ENCODE assay signal across 17 cellular contexts in genomic region chrX:140157611-140158010, GRCh38.
A peak's percentile ranks its signal among the peaks of the same experiment; 100 is the strongest.
DNase-seq lines count a peak whose midpoint lies in the region; ATAC-seq, FAIRE-seq and TF ChIP-seq lines count a peak whose summit lies in the region.
"Had no signal": no experiment of that assay in that cellular context is flagged by ENCODE, and none has a peak within 500 bp of the region (broad histone marks: within the 10 kb centered on the region; RNA-seq: fewer than 3 reads in every experiment).

No MANE protein-coding gene starts in this region.

- 2% methylated on average over 4 of the region's 4 CpGs for WGBS in SK-N-SH (ENCODE audit: low lambda C conversion rate)

- 0 out of 2 replicates have a peak overlapping the region, but pooled peaks have one; percentile 6 for H2AFZ ChIP-seq in SK-N-SH (ENCODE audit: low read depth)

- no peak for TF ChIP-seq EP300 in SK-N-SH (IDR thresholded peaks at IDR 0.05; ENCODE audit: borderline replicate concordance in 1 of 2, low read depth in 1 of 2, low read length in 1 of 2)

- FAIRE-seq in urothelium cell line (lab: Jason Lieb, UNC) = no peak

- no peak overlapping the region for H3K9ac ChIP-seq in SK-N-SH

- CTCF ChIA-PET in SK-N-SH (lab: Yijun Ruan, JAX) = no interaction called here

- H3K4me3 ChIP-seq in SK-N-SH (ENCODE audit: low read depth in 2 of 2, low read length in 1 of 2) = no peak overlapping the region
- H3K4me3 ChIP-seq: prostate gland had no signal

- H3K27ac ChIP-seq in SK-N-SH (ENCODE audit: low read depth in 2 of 2, low read length in 1 of 2) = no peak overlapping the region
- H3K27ac ChIP-seq: 22Rv1, prostate gland had no signal

- DNase-seq in SK-N-SH (no peak), astrocyte of the hippocampus (ENCODE audit: low read depth, low spot score) (peak; percentile 91), iris pigment epithelial cell (ENCODE audit: low read depth) (peak; percentile 56), urothelium cell line (ENCODE audit: low spot score) (peak; percentile 16), Kasumi-1 (lab: John Stamatoyannopoulos, UW) (no peak), NCI-H2081 (lab: John Stamatoyannopoulos, UW) (no peak)
- DNase-seq: activated CD4-positive, alpha-beta T cell treated with anti-CD3 and anti-CD28 coated beads, Interleukin-2, amount 10 ng/mL, durations not matched to agents 24 days and 14 days; cerebellar nuclear complex; GDM1; head of caudate nucleus; NCI-H2029; NCI-H526 treated with DMSO at 0.1 percent for 48 hours; stimulated activated CD4-positive, alpha-beta T cell treated with anti-CD3 and anti-CD28 coated beads, Interleukin-15, amount 100 ng/mL, for 24 hours had no signal

- POLR2A ChIA-PET in SK-N-SH (lab: Yijun Ruan, JAX) = no interaction called here

- TF ChIP-seq RAD21 in SK-N-SH (IDR thresholded peaks at IDR 0.05; ENCODE audit: low read length) = no peak

- H3K79me2 ChIP-seq in SK-N-SH (ENCODE audit: insufficient read depth) = no peaks in the 10 kb centered on the region

- TF ChIP-seq CTCF in SK-N-SH (IDR thresholded peaks at IDR 0.05) = no peak

- no peaks in the 10 kb centered on the region for H3K9me2 ChIP-seq in SK-N-SH

- ATAC-seq in SK-N-SH treated with all-trans-retinoic acid at 6 μM for 48 hours = no peak
- no peak for ATAC-seq in GM21360 (IDR thresholded peaks at IDR 0.05; ENCODE audit: unreplicated experiment)

- no peaks in the 10 kb centered on the region for H4K20me1 ChIP-seq in SK-N-SH (ENCODE audit: insufficient read depth)

- H3K27me3 ChIP-seq in SK-N-SH (ENCODE audit: insufficient read depth) = peaks cover 14% of the 10 kb centered on the region; the same call in 1 of the 2 replicates

- H3K4me2 ChIP-seq in SK-N-SH = no peak overlapping the region

- no peaks in the 10 kb centered on the region for H3F3A ChIP-seq in SK-N-SH (replicated peaks; ENCODE audit: insufficient read depth)

- H3K9me3 ChIP-seq in SK-N-SH = no peaks in the 10 kb centered on the region
- H3K9me3 ChIP-seq: prostate gland had no signal

- H3K36me3 ChIP-seq in SK-N-SH (replicated peaks in 1 of 2; ENCODE audit: control insufficient read depth in 1 of 2, insufficient read depth in 2 of 2, low read length in 1 of 2) = no peaks in the 10 kb centered on the region
- H3K36me3 ChIP-seq: prostate gland had no signal

- H3K4me1 ChIP-seq in SK-N-SH (ENCODE audit: control insufficient read depth in 1 of 2, insufficient read depth in 2 of 2, low read depth in 1 of 2, low read length in 1 of 2) = no peaks in the 10 kb centered on the region
- H3K4me1 ChIP-seq: prostate gland had no signal

TF ChIP-seq in SK-N-SH, 30 proteins besides CTCF, POLR2A, EP300 and RAD21 (continues in another document):
- no peak for TF ChIP-seq JUND (IDR thresholded peaks at IDR 0.05)
- TF ChIP-seq GABPA (IDR thresholded peaks at IDR 0.05; ENCODE audit: low read depth) = no peak
- TF ChIP-seq SMC3 (IDR thresholded peaks at IDR 0.05; ENCODE audit: low read depth, low read length) = no peak
- no peak for TF ChIP-seq NRF1 (IDR thresholded peaks at IDR 0.05; ENCODE audit: low read depth, low read length)
- no peak for TF ChIP-seq FOXJ3 (CRISPR knock-in tag; IDR thresholded peaks at IDR 0.05)
- TF ChIP-seq GATA2 (CRISPR knock-in tag; IDR thresholded peaks at IDR 0.05) = no peak
- no peak for TF ChIP-seq REST (IDR thresholded peaks at IDR 0.05; ENCODE audit: low read depth, low read length)
- TF ChIP-seq POLR2AphosphoS5 (IDR thresholded peaks at IDR 0.05; ENCODE audit: low read depth, low read length) = no peak
- no peak for TF ChIP-seq RXRA (IDR thresholded peaks at IDR 0.05; ENCODE audit: borderline replicate concordance, low read depth)

TF ChIP-seq in SK-N-SH treated with all-trans-retinoic acid at 6 μM for 48 hours, 23 proteins besides CTCF, POLR2A, EP300 and RAD21:
- no peak for TF ChIP-seq ISL1 (CRISPR knock-in tag; IDR thresholded peaks at IDR 0.05)
TF ChIP-seq in SK-N-SH treated with all-trans-retinoic acid at 6 μM for 48 hours: peak in this region for 0.

Comparison
In these comparisons a context has a peak if more than half of its experiments do, and no peak if none do; other contexts are left out.
1. DNase-seq: peak in astrocyte of the hippocampus (single experiment), iris pigment epithelial cell (single experiment) and urothelium cell line (single experiment); none in SK-N-SH (single experiment), Kasumi-1 (0 of 2) and NCI-H2081 (0 of 2).